ENCODE assay signal across 13 cellular contexts in the genomic region with DNA sequence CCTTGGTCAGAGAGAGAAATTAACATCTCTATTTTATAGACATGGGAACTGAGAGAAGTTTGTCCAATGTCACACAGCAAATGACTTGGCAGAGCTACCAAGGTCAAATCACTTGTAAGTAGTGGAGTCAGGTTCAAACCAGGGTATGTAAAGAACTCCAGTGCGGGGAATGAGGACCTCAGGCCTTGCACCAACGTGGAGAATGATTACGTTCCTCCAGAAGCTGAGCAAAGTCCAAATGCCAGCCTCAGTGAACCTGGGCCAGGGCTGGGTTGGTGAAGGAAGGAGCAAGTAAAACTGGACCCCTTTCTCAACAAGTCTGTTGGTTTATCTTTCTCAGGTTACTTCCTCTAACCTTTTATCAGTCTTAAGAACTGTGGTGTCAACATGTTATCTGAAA. TPM values are rescaled to one million over a fixed set of nuclear protein-coding genes. Genes with fewer than 3 reads are reported as not detected.
A peak's percentile ranks its signal among the peaks of the same experiment; 100 is the strongest.
DNase-seq lines count a peak whose midpoint lies in the region; ATAC-seq and TF ChIP-seq lines count a peak whose summit lies in the region.
"Had no signal": no experiment of that assay in that cellular context is flagged by ENCODE, and none has a peak within 500 bp of the region (broad histone marks: within the 10 kb centered on the region; RNA-seq: fewer than 3 reads in every experiment).

No MANE protein-coding gene starts in this region.

- H3K23ac ChIP-seq in trophoblast cell (ENCODE audit: low read length): no peak overlapping the region

- peaks cover 72% of the 10 kb centered on the region for H3K4me1 Mint-ChIP-seq in stimulated activated naive CD8-positive, alpha-beta T cell treated with anti-CD3 and anti-CD28 coated beads, Interleukin-15, Interleukin-2, amounts not matched to agents 100 ng/mL and 50 ng/mL, for 24 hours (ENCODE audit: low read depth)
- H3K4me1 Mint-ChIP-seq in stimulated activated naive CD8-positive, alpha-beta T cell treated with anti-CD3 and anti-CD28 coated beads, Interleukin-15, amount 100 ng/mL, for 72 hours: peaks cover 79% of the 10 kb centered on the region
- H3K4me1 Mint-ChIP-seq in T-cell (peaks cover 63 to 69% (median 65%) of the 10 kb centered on the region in 3 donors), Caco-2 (ENCODE audit: low read depth, unreplicated experiment) (peaks cover 7% of the 10 kb centered on the region)
- H3K4me1 Mint-ChIP-seq in natural killer cell treated with Interleukin-12 subunit alpha and Interleukin-12 subunit beta and Interleukin-15 and Interleukin-18, amount 100 ng/mL, for 72 hours (ENCODE audit: low read depth in 2 of 2): peaks cover 36 to 50% of the 10 kb centered on the region in 2 donors

- H2AFZ ChIP-seq in trophoblast cell (ENCODE audit: insufficient read depth, low read length, poor library complexity): no peak overlapping the region

- no peak overlapping the region for H4K91ac ChIP-seq in trophoblast cell (ENCODE audit: low read depth, low read length)

- H2AK5ac ChIP-seq in trophoblast cell (ENCODE audit: low read length): no peak overlapping the region

- peaks cover 4% of the 10 kb centered on the region for H3K4me1 ChIP-seq in Caco-2
- peaks cover 15 to 22% of the 10 kb centered on the region in 2 experiments for H3K4me1 ChIP-seq in trophoblast cell (ENCODE audit: control insufficient read depth in 1 of 2, insufficient read depth in 2 of 2, low read length in 2 of 2)

- in situ Hi-C loops in brain microvascular endothelial cell (cut with HindIII; ENCODE audit: low pct_ligation_motif_present, low sequenced_read_pairs): no loop called here

- H3K79me1 ChIP-seq in trophoblast cell (ENCODE audit: low read length): peaks cover 19% of the 10 kb centered on the region

- no peaks in the 10 kb centered on the region for H3K36me3 ChIP-seq in Caco-2 (ENCODE audit: control insufficient read depth, insufficient read depth, low read length)
- peaks cover 0 to 3% of the 10 kb centered on the region in 2 experiments for H3K36me3 ChIP-seq in trophoblast cell (ENCODE audit: control insufficient read depth in 1 of 2, insufficient read depth in 2 of 2, low read length in 2 of 2)
- no peaks in the 10 kb centered on the region for H3K36me3 ChIP-seq in brain microvascular endothelial cell (replicated peaks)

- H4K12ac ChIP-seq in trophoblast cell (ENCODE audit: low read depth, low read length): no peak overlapping the region

- DNase-seq in stimulated activated naive CD8-positive, alpha-beta T cell treated with anti-CD3 and anti-CD28 coated beads, Interleukin-15, amount 100 ng/mL, for 72 hours: no peak
- DNase-seq in T-cell (no peak), Caco-2 (no peak), trophoblast cell (no peak), brain microvascular endothelial cell (no peak)
- DNase-seq in natural killer cell treated with Interleukin-12 subunit alpha and Interleukin-12 subunit beta and Interleukin-15 and Interleukin-18, amount 100 ng/mL, for 72 hours (ENCODE audit: low spot score): no peak
- DNase-seq: Calu3, H7, MM.1S, NCI-H2029, NCI-H510A treated with DMSO at 0.1 percent for 48 hours had no signal

- no peak overlapping the region for H3K4me3 ChIP-seq in Caco-2 (ENCODE audit: low read depth, low read length)
- no peak overlapping the region for H3K4me3 ChIP-seq in trophoblast cell (ENCODE audit: low read depth, low read length)
- H3K4me3 ChIP-seq in brain microvascular endothelial cell (ENCODE audit: low read depth, low read length): no peak overlapping the region
- H3K4me3 ChIP-seq: GM12878 had no signal

- peaks cover 9% of the 10 kb centered on the region for H3K27me3 Mint-ChIP-seq in stimulated activated naive CD8-positive, alpha-beta T cell treated with anti-CD3 and anti-CD28 coated beads, Interleukin-15, Interleukin-2, amounts not matched to agents 100 ng/mL and 50 ng/mL, for 24 hours
- H3K27me3 Mint-ChIP-seq in stimulated activated naive CD8-positive, alpha-beta T cell treated with anti-CD3 and anti-CD28 coated beads, Interleukin-15, amount 100 ng/mL, for 72 hours: no peaks in the 10 kb centered on the region
- H3K27me3 Mint-ChIP-seq in T-cell (peaks cover 0 to 12% of the 10 kb centered on the region in 2 donors), Caco-2 (ENCODE audit: insufficient read depth, unreplicated experiment) (no peaks in the 10 kb centered on the region)
- H3K27me3 Mint-ChIP-seq in natural killer cell treated with Interleukin-12 subunit alpha and Interleukin-12 subunit beta and Interleukin-15 and Interleukin-18, amount 100 ng/mL, for 72 hours: peaks cover 41 to 53% of the 10 kb centered on the region in 2 donors

- no peak overlapping the region for H2BK12ac ChIP-seq in trophoblast cell (ENCODE audit: low read length)

- no peak overlapping the region for H3K4me2 ChIP-seq in trophoblast cell (ENCODE audit: low read length)

- no TSS peak for BruUV-seq in Caco-2 (replicated peaks; lab: Mats Ljungman, UMichigan)

- POLR2A ChIA-PET in T-cell (lab: Charles Lee): no interaction called here
- POLR2A ChIA-PET in Caco-2 (lab: Charles Lee): no interaction called here

- no peak for ATAC-seq in stimulated activated naive CD8-positive, alpha-beta T cell treated with anti-CD3 and anti-CD28 coated beads, Interleukin-15, amount 100 ng/mL, for 72 hours
- no peak for ATAC-seq in T-cell (replicated peaks in 1 of 4)
- ATAC-seq in natural killer cell treated with Interleukin-12 subunit alpha and Interleukin-12 subunit beta and Interleukin-15 and Interleukin-18, amount 100 ng/mL, for 72 hours: no peak
- ATAC-seq: GM12878 had no signal

- H3K4ac ChIP-seq in trophoblast cell (ENCODE audit: low read depth, low read length): no peak overlapping the region

- TF ChIP-seq CTCF in Caco-2 (IDR thresholded peaks at IDR 0.05; ENCODE audit: insufficient read depth in 1 of 2, low read depth in 1 of 2, low read length in 1 of 2, severe bottlenecking in 1 of 2, unreplicated experiment in 1 of 2) (no peak), brain microvascular endothelial cell (IDR thresholded peaks at IDR 0.05; ENCODE audit: low read depth, low read length, missing control alignments) (no peak)

- no peak overlapping the region for H3K4me3 Mint-ChIP-seq in stimulated activated naive CD8-positive, alpha-beta T cell treated with anti-CD3 and anti-CD28 coated beads, Interleukin-15, Interleukin-2, amounts not matched to agents 100 ng/mL and 50 ng/mL, for 24 hours
- H3K4me3 Mint-ChIP-seq in stimulated activated naive CD8-positive, alpha-beta T cell treated with anti-CD3 and anti-CD28 coated beads, Interleukin-15, amount 100 ng/mL, for 72 hours: no peak overlapping the region
- H3K4me3 Mint-ChIP-seq in T-cell: peak overlapping the region in 1 of 3 donors; percentile 72
- peak overlapping the region; percentile 82 for H3K4me3 Mint-ChIP-seq in natural killer cell treated with Interleukin-12 subunit alpha and Interleukin-12 subunit beta and Interleukin-15 and Interleukin-18, amount 100 ng/mL, for 72 hours
- no peak overlapping the region for H3K4me3 Mint-ChIP-seq in Caco-2 (ENCODE audit: unreplicated experiment)

- no CpG with 5 or more reads among the region's 3 CpGs for WGBS in trophoblast cell (ENCODE audit: extremely low coverage, insufficient coverage, insufficient read length)

- peaks cover 19% of the 10 kb centered on the region for H3K79me2 ChIP-seq in trophoblast cell (ENCODE audit: control insufficient read depth, insufficient read depth, low read length, poor library complexity)

- H2BK5ac ChIP-seq in trophoblast cell (ENCODE audit: low read depth, low read length, poor library complexity): no peak overlapping the region

- H3K27ac ChIP-seq in trophoblast cell (ENCODE audit: low read depth, low read length): no peak overlapping the region
- H3K27ac ChIP-seq in brain microvascular endothelial cell: no peak overlapping the region

- CTCF ChIA-PET in T-cell (lab: Charles Lee): no interaction called here
- CTCF ChIA-PET in Caco-2 (lab: Charles Lee): no interaction called here

- no peak overlapping the region for H2BK120ac ChIP-seq in trophoblast cell (ENCODE audit: insufficient read depth, low read length, poor library complexity)

- no peak overlapping the region for H3K14ac ChIP-seq in trophoblast cell (ENCODE audit: low read length)

- no peak overlapping the region for H4K8ac ChIP-seq in trophoblast cell (ENCODE audit: low read depth, low read length)

- peak overlapping the region; percentile 3 for H3K27ac Mint-ChIP-seq in stimulated activated naive CD8-positive, alpha-beta T cell treated with anti-CD3 and anti-CD28 coated beads, Interleukin-15, Interleukin-2, amounts not matched to agents 100 ng/mL and 50 ng/mL, for 24 hours
- no peak overlapping the region for H3K27ac Mint-ChIP-seq in stimulated activated naive CD8-positive, alpha-beta T cell treated with anti-CD3 and anti-CD28 coated beads, Interleukin-15, amount 100 ng/mL, for 72 hours
- H3K27ac Mint-ChIP-seq in T-cell (peak overlapping the region; percentile 19 to 49), Caco-2 (ENCODE audit: unreplicated experiment) (no peak overlapping the region)
- H3K27ac Mint-ChIP-seq in natural killer cell treated with Interleukin-12 subunit alpha and Interleukin-12 subunit beta and Interleukin-15 and Interleukin-18, amount 100 ng/mL, for 72 hours: peak overlapping the region in 1 of 2 donors; percentile 69

- H3K27me3 ChIP-seq in Caco-2 (replicated peaks; ENCODE audit: control insufficient read depth, insufficient read depth, low read length) (no peaks in the 10 kb centered on the region), trophoblast cell (ENCODE audit: insufficient read depth, low read length) (no peaks in the 10 kb centered on the region), brain microvascular endothelial cell (replicated peaks) (no peaks in the 10 kb centered on the region)

- no peak overlapping the region for H3K18ac ChIP-seq in trophoblast cell (ENCODE audit: low read length)

- intact Hi-C loops in Caco-2 (cut with micrococcal nuclease; ENCODE audit: unreplicated experiment): no loop called here

- peaks cover 18% of the 10 kb centered on the region for H3K36me3 Mint-ChIP-seq in stimulated activated naive CD8-positive, alpha-beta T cell treated with anti-CD3 and anti-CD28 coated beads, Interleukin-15, Interleukin-2, amounts not matched to agents 100 ng/mL and 50 ng/mL, for 24 hours (ENCODE audit: low read depth)
- no peaks in the 10 kb centered on the region for H3K36me3 Mint-ChIP-seq in T-cell
- H3K36me3 Mint-ChIP-seq in natural killer cell treated with Interleukin-12 subunit alpha and Interleukin-12 subunit beta and Interleukin-15 and Interleukin-18, amount 100 ng/mL, for 72 hours: no peaks in the 10 kb centered on the region
- H3K36me3 Mint-ChIP-seq in Caco-2 (ENCODE audit: insufficient read depth, unreplicated experiment): no peaks in the 10 kb centered on the region

- H3K9me3 ChIP-seq in Caco-2 (no peaks in the 10 kb centered on the region), trophoblast cell (ENCODE audit: insufficient read depth, low read depth, low read length) (peaks cover 2% of the 10 kb centered on the region)

- no peak overlapping the region for H3K9ac ChIP-seq in trophoblast cell (ENCODE audit: low read length)

- peaks cover 9% of the 10 kb centered on the region for H3K9me3 Mint-ChIP-seq in stimulated activated naive CD8-positive, alpha-beta T cell treated with anti-CD3 and anti-CD28 coated beads, Interleukin-15, Interleukin-2, amounts not matched to agents 100 ng/mL and 50 ng/mL, for 24 hours
- no peaks in the 10 kb centered on the region for H3K9me3 Mint-ChIP-seq in stimulated activated naive CD8-positive, alpha-beta T cell treated with anti-CD3 and anti-CD28 coated beads, Interleukin-15, amount 100 ng/mL, for 72 hours
- no peaks in the 10 kb centered on the region for H3K9me3 Mint-ChIP-seq in T-cell
- H3K9me3 Mint-ChIP-seq in natural killer cell treated with Interleukin-12 subunit alpha and Interleukin-12 subunit beta and Interleukin-15 and Interleukin-18, amount 100 ng/mL, for 72 hours: no peaks in the 10 kb centered on the region
- H3K9me3 Mint-ChIP-seq in Caco-2 (ENCODE audit: unreplicated experiment): no peaks in the 10 kb centered on the region

RNA-seq across cellular contexts. Expression of a gene that starts 1.8 kb away (rescaled TPM):
- 1 to 10 TPM; 4.8 to 9.5 (median 8.3) TPM for total RNA-seq in T-cell
- total RNA-seq in natural killer cell treated with Interleukin-12 subunit alpha and Interleukin-12 subunit beta and Interleukin-15 and Interleukin-18, amount 100 ng/mL, for 72 hours: 10 to 100 TPM in 1 of 2 donors, 1 to 10 TPM in 1; 5.6 to 24.1 TPM
- total RNA-seq in Caco-2 (2022): 3.7 and 3.9 TPM in 2 replicates
- 10.4 and 10.7 TPM in 2 replicates for polyA plus RNA-seq in trophoblast cell (2013)

Comparison
In these comparisons a context has a peak if more than half of its experiments do, and no peak if none do; other contexts are left out.
1. H3K27ac Mint-ChIP-seq: peak in stimulated activated naive CD8-positive, alpha-beta T cell treated with anti-CD3 and anti-CD28 coated beads, Interleukin-15, Interleukin-2, amounts not matched to agents 100 ng/mL and 50 ng/mL, for 24 hours (single experiment) and T-cell (2 of 2); none in stimulated activated naive CD8-positive, alpha-beta T cell treated with anti-CD3 and anti-CD28 coated beads, Interleukin-15, amount 100 ng/mL, for 72 hours (0 of 2) and Caco-2 (single experiment).